ENCODE assay signal across 1 cellular context in the genomic region with DNA sequence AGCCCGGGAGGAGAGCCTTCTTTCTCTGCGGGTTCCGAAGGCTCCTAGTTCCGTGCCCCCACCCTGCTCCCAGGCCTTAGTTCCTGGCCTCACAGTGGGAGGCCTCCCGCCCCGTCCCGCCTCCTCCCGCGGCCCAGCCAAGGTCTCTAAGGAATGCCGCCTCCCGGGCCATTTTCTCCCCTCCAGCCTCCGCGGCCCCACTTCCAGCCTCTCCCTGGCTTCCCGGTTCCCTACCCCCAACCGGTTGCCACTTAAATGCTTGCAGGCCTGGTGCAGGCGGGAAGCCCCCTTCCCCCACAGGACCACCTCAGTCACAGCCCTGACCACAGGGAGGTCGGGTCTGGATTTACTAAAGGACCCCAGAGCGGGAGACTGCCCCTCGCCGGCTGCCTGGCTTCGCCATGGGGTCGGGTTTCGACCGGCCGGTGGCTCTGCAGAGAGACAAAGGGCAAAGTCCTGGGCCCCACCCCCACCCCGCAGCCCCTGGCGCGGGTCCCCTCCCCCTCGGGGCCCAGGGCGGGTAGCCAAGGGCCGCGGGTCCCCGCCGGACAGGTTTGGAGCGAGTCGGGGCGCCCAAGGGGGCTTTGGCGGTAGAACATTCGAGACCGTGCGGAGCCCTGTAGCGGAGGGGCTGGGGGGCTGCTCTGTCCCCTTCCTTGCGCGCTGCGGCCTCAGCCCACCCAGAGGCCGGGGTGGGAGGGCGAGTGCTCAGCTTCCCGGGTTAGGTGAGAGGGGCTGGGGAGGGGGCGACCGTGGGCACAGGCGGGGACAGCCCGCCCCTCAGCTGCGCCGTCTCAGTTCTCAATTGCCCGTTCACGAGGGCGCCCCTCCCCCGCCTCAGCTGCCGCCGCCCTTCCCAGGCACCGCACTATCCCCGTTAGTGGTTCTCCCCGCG.
TF ChIP-seq lines count a peak whose summit lies in the region.

No MANE protein-coding gene starts in this region.

TF ChIP-seq in H1, 55 proteins besides CTCF, POLR2A, EP300 and RAD21:
- TF ChIP-seq SP2 (IDR thresholded peaks at IDR 0.05; ENCODE audit: low read length) (no peak), CREB1 (IDR thresholded peaks at IDR 0.05) (0 out of 2 replicates have a peak, but pooled peaks have one; percentile 9), TCF12 (IDR thresholded peaks at IDR 0.05; ENCODE audit: low read depth, low read length) (0 out of 2 replicates have a peak, but pooled peaks have one; percentile 8), KDM5A (IDR thresholded peaks at IDR 0.05; ENCODE audit: low read length) (no peak), BCL11A (IDR thresholded peaks at IDR 0.05; ENCODE audit: low read depth in 2 of 2, low read length in 2 of 2) (no peak), SIN3A (conservative IDR thresholded peaks at IDR 0.05 in 1 of 2, IDR thresholded peaks at IDR 0.05 in 1 of 2; ENCODE audit: low read depth in 1 of 2, low read length in 2 of 2) (no peak), ASH2L (IDR thresholded peaks at IDR 0.05; ENCODE audit: low read length) (peak; percentile 57), CHD1 (IDR thresholded peaks at IDR 0.05; ENCODE audit: low read depth, low read length) (no peak), PHF8 (conservative IDR thresholded peaks at IDR 0.05; ENCODE audit: low read depth, low read length) (peak; percentile 54; the same call in 1 of the 2 replicates), CTBP2 (IDR thresholded peaks at IDR 0.05; ENCODE audit: borderline replicate concordance, insufficient read depth, insufficient read length, low read length) (peak; percentile 79), HDAC6 (IDR thresholded peaks at IDR 0.05; ENCODE audit: low read depth, low read length) (no peak), CEBPB (IDR thresholded peaks at IDR 0.05; ENCODE audit: low read depth, low read length) (no peak), BACH1 (IDR thresholded peaks at IDR 0.05; ENCODE audit: low read length) (no peak), RBBP5 (IDR thresholded peaks at IDR 0.05; ENCODE audit: borderline replicate concordance, low read depth, low read length) (no peak; the same call in 1 of the 2 replicates), KDM4A (IDR thresholded peaks at IDR 0.05; ENCODE audit: low read depth, low read length, severe bottlenecking) (no peak), JUND (IDR thresholded peaks at IDR 0.05; ENCODE audit: low read length) (no peak), TAF7 (optimal IDR thresholded peaks at IDR 0.05; ENCODE audit: borderline replicate concordance, low read depth, low read length) (peak; percentile 36), BRCA1 (IDR thresholded peaks at IDR 0.05; ENCODE audit: low read depth, low read length) (no peak), POU5F1 (IDR thresholded peaks at IDR 0.05; ENCODE audit: low read depth, low read length) (no peak), YY1 (IDR thresholded peaks at IDR 0.05; ENCODE audit: low read depth, low read length) (0 out of 2 replicates have a peak, but pooled peaks have one; percentile 63), SP1 (IDR thresholded peaks at IDR 0.05; ENCODE audit: low read depth, low read length) (no peak), CBX8 (IDR thresholded peaks at IDR 0.05; ENCODE audit: borderline replicate concordance, low read depth, low read length) (no peak), NRF1 (IDR thresholded peaks at IDR 0.05; ENCODE audit: low read depth, low read length) (no peak), JUN (IDR thresholded peaks at IDR 0.05; ENCODE audit: low read depth, low read length) (no peak), EGR1 (IDR thresholded peaks at IDR 0.05; ENCODE audit: borderline replicate concordance, low read depth, low read length) (no peak), HDAC2 (IDR thresholded peaks at IDR 0.05; ENCODE audit: borderline replicate concordance in 1 of 2, low read depth in 2 of 2, low read length in 2 of 2) (no peak), SIRT6 (IDR thresholded peaks at IDR 0.05; ENCODE audit: low read length) (no peak), FOSL1 (IDR thresholded peaks at IDR 0.05; ENCODE audit: insufficient read depth, low read depth, low read length) (no peak), SP4 (IDR thresholded peaks at IDR 0.05; ENCODE audit: low read length) (peak; percentile 51; the same call in 1 of the 2 replicates), CHD7 (IDR thresholded peaks at IDR 0.05; ENCODE audit: insufficient replicate concordance, low read length) (no peak), NANOG (IDR thresholded peaks at IDR 0.05; ENCODE audit: insufficient read depth, low read depth, low read length, poor library complexity, severe bottlenecking) (no peak), SRF (IDR thresholded peaks at IDR 0.05; ENCODE audit: low read depth, low read length) (no peak), TBP (IDR thresholded peaks at IDR 0.05; ENCODE audit: low read depth, low read length) (no peak; the same call in 1 of the 2 replicates), GABPA (IDR thresholded peaks at IDR 0.05; ENCODE audit: borderline replicate concordance, insufficient read depth, low read length) (no peak), MAFK (IDR thresholded peaks at IDR 0.05; ENCODE audit: low read depth, low read length) (no peak), RFX5 (IDR thresholded peaks at IDR 0.05; ENCODE audit: borderline replicate concordance, low read depth, low read length) (no peak), RNF2 (IDR thresholded peaks at IDR 0.05; ENCODE audit: borderline replicate concordance, low read depth, low read length, missing control alignments, poor library complexity, severe bottlenecking) (no peak), POLR2AphosphoS5 (IDR thresholded peaks at IDR 0.05; ENCODE audit: low read depth, low read length) (peak; percentile 72), EZH2 (IDR thresholded peaks at IDR 0.05; ENCODE audit: low read depth, low read length, severe bottlenecking) (no peak), SIX5 (IDR thresholded peaks at IDR 0.05; ENCODE audit: low read depth, low read length) (no peak), CHD2 (IDR thresholded peaks at IDR 0.05; ENCODE audit: low read length) (peak; percentile 46; the same call in 1 of the 2 replicates), KDM1A (IDR thresholded peaks at IDR 0.05; ENCODE audit: borderline replicate concordance, low read length) (no peak), CBX5 (IDR thresholded peaks at IDR 0.05; ENCODE audit: low read depth, low read length) (no peak), ZNF274 (IDR thresholded peaks at IDR 0.05; ENCODE audit: borderline replicate concordance, extremely low read depth, low read length) (no peak), SUZ12 (IDR thresholded peaks at IDR 0.05; ENCODE audit: low read length) (no peak), RXRA (IDR thresholded peaks at IDR 0.05; ENCODE audit: insufficient read depth, low read depth, low read length) (no peak), MAX (IDR thresholded peaks at IDR 0.05) (peak; percentile 65), SAP30 (IDR thresholded peaks at IDR 0.05; ENCODE audit: insufficient read depth, insufficient replicate concordance, low read length) (no peak), TAF1 (IDR thresholded peaks at IDR 0.05; ENCODE audit: low read depth, low read length) (peak; percentile 80), GTF2F1 (IDR thresholded peaks at IDR 0.05; ENCODE audit: borderline replicate concordance, low read depth, low read length) (no peak), TEAD4 (IDR thresholded peaks at IDR 0.05; ENCODE audit: low read depth, low read length) (no peak)
- TF ChIP-seq, protein P1, sequence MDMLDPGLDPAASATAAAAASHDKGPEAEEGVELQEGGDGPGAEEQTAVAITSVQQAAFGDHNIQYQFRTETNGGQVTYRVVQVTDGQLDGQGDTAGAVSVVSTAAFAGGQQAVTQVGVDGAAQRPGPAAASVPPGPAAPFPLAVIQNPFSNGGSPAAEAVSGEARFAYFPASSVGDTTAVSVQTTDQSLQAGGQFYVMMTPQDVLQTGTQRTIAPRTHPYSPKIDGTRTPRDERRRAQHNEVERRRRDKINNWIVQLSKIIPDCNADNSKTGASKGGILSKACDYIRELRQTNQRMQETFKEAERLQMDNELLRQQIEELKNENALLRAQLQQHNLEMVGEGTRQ (IDR thresholded peaks at IDR 0.05; ENCODE audit: low read length): no peak
- TF ChIP-seq, protein P2, sequence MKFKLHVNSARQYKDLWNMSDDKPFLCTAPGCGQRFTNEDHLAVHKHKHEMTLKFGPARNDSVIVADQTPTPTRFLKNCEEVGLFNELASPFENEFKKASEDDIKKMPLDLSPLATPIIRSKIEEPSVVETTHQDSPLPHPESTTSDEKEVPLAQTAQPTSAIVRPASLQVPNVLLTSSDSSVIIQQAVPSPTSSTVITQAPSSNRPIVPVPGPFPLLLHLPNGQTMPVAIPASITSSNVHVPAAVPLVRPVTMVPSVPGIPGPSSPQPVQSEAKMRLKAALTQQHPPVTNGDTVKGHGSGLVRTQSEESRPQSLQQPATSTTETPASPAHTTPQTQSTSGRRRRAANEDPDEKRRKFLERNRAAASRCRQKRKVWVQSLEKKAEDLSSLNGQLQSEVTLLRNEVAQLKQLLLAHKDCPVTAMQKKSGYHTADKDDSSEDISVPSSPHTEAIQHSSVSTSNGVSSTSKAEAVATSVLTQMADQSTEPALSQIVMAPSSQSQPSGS (IDR thresholded peaks at IDR 0.05; ENCODE audit: low read length): no peak
- TF ChIP-seq, protein P3, sequence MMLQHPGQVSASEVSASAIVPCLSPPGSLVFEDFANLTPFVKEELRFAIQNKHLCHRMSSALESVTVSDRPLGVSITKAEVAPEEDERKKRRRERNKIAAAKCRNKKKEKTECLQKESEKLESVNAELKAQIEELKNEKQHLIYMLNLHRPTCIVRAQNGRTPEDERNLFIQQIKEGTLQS (IDR thresholded peaks at IDR 0.05; ENCODE audit: insufficient read depth, low read depth, low read length): no peak
- TF ChIP-seq, protein P4, sequence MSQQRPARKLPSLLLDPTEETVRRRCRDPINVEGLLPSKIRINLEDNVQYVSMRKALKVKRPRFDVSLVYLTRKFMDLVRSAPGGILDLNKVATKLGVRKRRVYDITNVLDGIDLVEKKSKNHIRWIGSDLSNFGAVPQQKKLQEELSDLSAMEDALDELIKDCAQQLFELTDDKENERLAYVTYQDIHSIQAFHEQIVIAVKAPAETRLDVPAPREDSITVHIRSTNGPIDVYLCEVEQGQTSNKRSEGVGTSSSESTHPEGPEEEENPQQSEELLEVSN (IDR thresholded peaks at IDR 0.05): peak; percentile 35; the same call in 1 of the 2 replicates
